Comparison of ENCODE assay signal across 15 cellular contexts in genomic region chr11:83566948-83567347, GRCh38.
DNase-seq lines count a peak whose midpoint lies in the region; ATAC-seq and TF ChIP-seq lines count a peak whose summit lies in the region.
"Had no signal": no experiment of that assay in that cellular context is flagged by ENCODE, and none has a peak within 500 bp of the region (broad histone marks: within the 10 kb centered on the region; RNA-seq: fewer than 3 reads in every experiment).

No MANE protein-coding gene starts in this region.

- no peaks in the 10 kb centered on the region for H4K20me1 ChIP-seq in MM.1S (ENCODE audit: insufficient read depth, low read length)

- no peaks in the 10 kb centered on the region for H3K9me2 ChIP-seq in MM.1S (replicated peaks; ENCODE audit: insufficient read depth, low read length)

- DNase-seq in HFFc6, result peak; percentile 75
- peak; percentile 35 for DNase-seq in amniotic stem cell (lab: John Stamatoyannopoulos, UW)
- DNase-seq in iPS-NIHi7 (ENCODE audit: extremely low spot score), result peak; percentile 22
- no peak for DNase-seq in MM.1S
- DNase-seq in T-cell, result no peak
- DNase-seq in HPDE6-E6E7 (ENCODE audit: extremely low spot score), result no peak
- DNase-seq: activated T-cell treated with anti-CD3 and anti-CD28 coated beads, Interleukin-2, amount 50 U/mL, for 24 hours; body of pancreas; GDM1; kidney; NCI-H1048 had no signal

- no peak overlapping the region for H3K9ac ChIP-seq in MM.1S (ENCODE audit: low read length)

- no peaks in the 10 kb centered on the region; the same call in 1 of the 2 replicates for H3K27me3 Mint-ChIP-seq in HFFc6 (ENCODE audit: insufficient read depth)
- peaks cover 3 to 10% of the 10 kb centered on the region in 2 donors for H3K27me3 Mint-ChIP-seq in T-cell
- H3K27me3 Mint-ChIP-seq: activated T-cell treated with anti-CD3 and anti-CD28 coated beads, Interleukin-2, amount 50 U/mL, for 24 hours had no signal

- H3K36me3 Mint-ChIP-seq in HFFc6 (ENCODE audit: low read depth), result no peaks in the 10 kb centered on the region
- H3K36me3 Mint-ChIP-seq in T-cell, result no peaks in the 10 kb centered on the region

- no peaks in the 10 kb centered on the region for H3K9me3 Mint-ChIP-seq in HFFc6
- peaks cover 0 to 6% (median 0%) of the 10 kb centered on the region in 3 donors for H3K9me3 Mint-ChIP-seq in T-cell
- H3K9me3 Mint-ChIP-seq: activated T-cell treated with anti-CD3 and anti-CD28 coated beads, Interleukin-2, amount 50 U/mL, for 24 hours; nephron had no signal

- H3K36me3 ChIP-seq in ACC112 (ENCODE audit: insufficient read depth, low read length), result no peaks in the 10 kb centered on the region
- H3K36me3 ChIP-seq in MM.1S (replicated peaks; ENCODE audit: insufficient read depth, low read length), result no peaks in the 10 kb centered on the region

- H3K79me2 ChIP-seq in ACC112 (ENCODE audit: control insufficient read depth, insufficient read depth, low read length, unreplicated experiment) (no peaks in the 10 kb centered on the region), MM.1S (ENCODE audit: low read length) (no peaks in the 10 kb centered on the region)

- peaks cover 48% of the 10 kb centered on the region for H3K4me1 Mint-ChIP-seq in HFFc6 (ENCODE audit: low read depth)
- no peaks in the 10 kb centered on the region for H3K4me1 Mint-ChIP-seq in T-cell

- H3K4me3 Mint-ChIP-seq in HFFc6 (no peak overlapping the region), T-cell (no peak overlapping the region)
- H3K4me3 Mint-ChIP-seq: activated T-cell treated with anti-CD3 and anti-CD28 coated beads, Interleukin-2, amount 50 U/mL, for 24 hours; nephron had no signal

- H2AFZ ChIP-seq in ACC112 (ENCODE audit: low read length, unreplicated experiment) (peak overlapping the region; percentile 54), MM.1S (ENCODE audit: low read length) (no peak overlapping the region)

- H3K27ac Mint-ChIP-seq in HFFc6 (no peak overlapping the region), T-cell (no peak overlapping the region)
- H3K27ac Mint-ChIP-seq: activated T-cell treated with anti-CD3 and anti-CD28 coated beads, Interleukin-2, amount 50 U/mL, for 24 hours; nephron had no signal

- CTCF ChIA-PET in T-cell (lab: Charles Lee), result no interaction called here

- H3K27ac ChIP-seq in ACC112 (ENCODE audit: low read depth, low read length) (peak overlapping the region; percentile 17), MM.1S (ENCODE audit: low read length) (no peak overlapping the region)
- H3K27ac ChIP-seq: body of pancreas, HL-60 had no signal

- no peaks in the 10 kb centered on the region for H3K9me3 ChIP-seq in MM.1S (replicated peaks; ENCODE audit: insufficient read depth, low read length)

- ATAC-seq in GM21390 (IDR thresholded peaks at IDR 0.05; ENCODE audit: unreplicated experiment), result no peak
- ATAC-seq in T-cell (replicated peaks in 1 of 4), result no peak
- ATAC-seq: body of pancreas had no signal

- H3K4me1 ChIP-seq in ACC112 (ENCODE audit: control insufficient read depth, insufficient read depth, low read length, unreplicated experiment), result peaks cover 16% of the 10 kb centered on the region
- no peaks in the 10 kb centered on the region for H3K4me1 ChIP-seq in MM.1S (ENCODE audit: low read length)

- H3K27me3 ChIP-seq in ACC112 (ENCODE audit: insufficient read depth, low read length), result no peaks in the 10 kb centered on the region
- H3K27me3 ChIP-seq in MM.1S (replicated peaks; ENCODE audit: insufficient read depth, low read length), result no peaks in the 10 kb centered on the region
- H3K27me3 ChIP-seq: body of pancreas had no signal

- no peaks in the 10 kb centered on the region for H3F3A ChIP-seq in MM.1S (ENCODE audit: insufficient read depth, low read length)

- POLR2A ChIA-PET in T-cell (lab: Charles Lee), result no interaction called here

- no peak overlapping the region for H3K4me2 ChIP-seq in MM.1S (ENCODE audit: low read depth, low read length)

- TF ChIP-seq CTCF in HFFc6 (IDR thresholded peaks at IDR 0.05), result no peak
- no peak for TF ChIP-seq CTCF in MM.1S (IDR thresholded peaks at IDR 0.05; ENCODE audit: low read length)

- H3K4me3 ChIP-seq in ACC112 (ENCODE audit: low read depth, low read length) (no peak overlapping the region), MM.1S (ENCODE audit: low read length) (no peak overlapping the region)
- H3K4me3 ChIP-seq: body of pancreas had no signal

Comparison
In these comparisons a context has a peak if more than half of its experiments do, and no peak if none do; other contexts are left out.
1. DNase-seq: peak in HFFc6 (single experiment), amniotic stem cell (single experiment) and iPS-NIHi7 (single experiment); none in MM.1S (single experiment), T-cell (0 of 34) and HPDE6-E6E7 (single experiment).